ENCODE assay signal across 9 cellular contexts in the genomic region with DNA sequence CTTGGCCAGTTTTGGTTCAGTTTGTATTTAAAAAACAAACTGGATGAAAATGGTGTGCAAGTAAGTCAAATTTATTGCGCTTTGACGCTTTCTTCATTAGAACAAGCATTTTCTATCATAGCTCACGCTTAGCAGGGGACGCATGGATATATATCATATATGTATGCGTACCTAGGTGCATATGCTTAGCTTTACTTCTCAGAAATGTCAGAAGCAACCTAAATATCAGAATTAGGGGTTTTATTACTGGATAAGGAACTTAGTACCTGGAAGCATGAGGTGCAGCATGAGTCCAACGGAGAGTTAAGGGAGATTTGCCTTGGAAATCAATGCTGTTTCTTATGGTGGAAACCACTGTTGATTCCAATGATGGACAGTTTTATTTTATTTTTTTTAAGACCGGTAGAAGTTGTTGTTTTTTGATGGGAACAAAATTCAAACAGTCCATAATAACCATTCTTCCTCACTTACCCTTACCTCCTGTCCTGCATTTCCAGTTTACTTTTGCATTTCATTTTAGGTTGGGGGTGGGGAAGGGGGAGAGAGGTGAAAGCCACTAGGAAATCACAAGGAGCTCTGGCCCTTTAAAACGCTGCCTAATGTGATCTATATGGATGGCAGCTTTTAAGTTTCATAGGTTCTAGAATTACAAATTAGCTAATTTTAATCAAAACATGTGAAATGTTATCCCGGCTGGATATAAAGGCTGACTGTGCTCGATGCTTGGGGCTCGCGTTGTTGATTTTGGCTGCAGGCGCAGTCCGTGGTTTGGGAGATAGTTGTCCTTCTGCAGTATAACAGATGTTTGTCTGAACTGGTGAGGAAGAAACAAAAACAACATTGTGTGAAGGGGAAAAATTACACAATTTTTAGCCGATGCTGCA. TPM values are rescaled to one million over a fixed set of nuclear protein-coding genes. Genes with fewer than 3 reads are reported as not detected.
DNase-seq lines count a peak whose midpoint lies in the region; ATAC-seq, FAIRE-seq and TF ChIP-seq lines count a peak whose summit lies in the region.
"Had no signal": no experiment of that assay in that cellular context is flagged by ENCODE, and none has a peak within 500 bp of the region (broad histone marks: within the 10 kb centered on the region; RNA-seq: fewer than 3 reads in every experiment).

No MANE protein-coding gene starts in this region.

- no peak overlapping the region for H3K14ac ChIP-seq in H1 (ENCODE audit: insufficient read length)

- H3K9me3 ChIP-seq in MG63, result no peaks in the 10 kb centered on the region
- no peaks in the 10 kb centered on the region for H3K9me3 ChIP-seq in H1 (ENCODE audit: insufficient read depth in 2 of 2, low read depth in 1 of 2, low read length in 1 of 2)

- peaks cover 20 to 37% (median 25%) of the 10 kb centered on the region in 5 donors for H3K27me3 Mint-ChIP-seq in naive thymus-derived CD8-positive, alpha-beta T cell

- CTCF ChIA-PET in H1 (lab: Charles Lee; ENCODE audit: partially characterized antibody), result interaction anchor here (0.7 to 3.9 kb wide), 6 partner anchors 76 to 375 kb away, joined by 3 to 14 read pairs (median 4); no protein-coding TSS in a partner anchor

- H3K4ac ChIP-seq in H1 (replicated peaks; ENCODE audit: insufficient read length, low read depth, low read length), result no peak overlapping the region

- H3K23me2 ChIP-seq in H1 (ENCODE audit: low read depth, low read length), result peaks cover 26% of the 10 kb centered on the region

- no peak overlapping the region for H4K8ac ChIP-seq in H1 (ENCODE audit: extremely low read depth, insufficient read depth, low read length)

- peak overlapping the region; percentile 82 to 99 for H3K4me2 ChIP-seq in H1 (ENCODE audit: insufficient read depth in 1 of 2, low read depth in 2 of 2, low read length in 2 of 2)

- no peak for FAIRE-seq in H1 (lab: Jason Lieb, UNC)
- FAIRE-seq: keratinocyte had no signal

- H4K91ac ChIP-seq in H1 (replicated peaks; ENCODE audit: insufficient read length, low read length), result no peak overlapping the region

- TF ChIP-seq POLR2A in H1 (IDR thresholded peaks at IDR 0.05; ENCODE audit: control extremely low read depth in 1 of 2, low read depth in 2 of 2, low read length in 2 of 2), result no peak

- no peak overlapping the region for H2BK120ac ChIP-seq in H1 (replicated peaks; ENCODE audit: low read depth, low read length)

- no peak overlapping the region for H2BK12ac ChIP-seq in H1 (ENCODE audit: low read depth, low read length)

- no peak overlapping the region for H2AK5ac ChIP-seq in H1 (ENCODE audit: low read depth, low read length)

- peaks cover 0 to 14% (median 10%) of the 10 kb centered on the region in 4 experiments; a peak in 6 of 7 replicates for H3K4me1 ChIP-seq in H1 (replicated peaks in 1 of 4; ENCODE audit: control insufficient read depth in 3 of 4, insufficient read depth in 4 of 4, low read length in 3 of 4)

- H2BK20ac ChIP-seq in H1 (ENCODE audit: low read length), result no peak overlapping the region

- no peak overlapping the region for H2AFZ ChIP-seq in H1 (ENCODE audit: low read length)

- no peak for TF ChIP-seq RAD21 in H1 (IDR thresholded peaks at IDR 0.05 in 1 of 2, conservative IDR thresholded peaks at IDR 0.05 in 1 of 2; ENCODE audit: low read depth in 2 of 2, low read length in 2 of 2)

- peaks cover 13 to 32% (median 25%) of the 10 kb centered on the region in 4 donors for H3K4me1 Mint-ChIP-seq in naive thymus-derived CD8-positive, alpha-beta T cell

- H3K4me3 ChIP-seq in MG63, result no peak overlapping the region
- peak overlapping the region; percentile 63 to 91 (median 86); a peak in 7 of 8 replicates for H3K4me3 ChIP-seq in H1 (ENCODE audit: extremely low read depth in 1 of 4, insufficient read depth in 2 of 4, low read depth in 3 of 4, low read length in 4 of 4)

- no peak overlapping the region for H3K18ac ChIP-seq in H1 (ENCODE audit: extremely low read depth, low read length)

- no peak overlapping the region for H4K5ac ChIP-seq in H1 (ENCODE audit: insufficient read length, low read depth, low read length)

- H3K79me2 ChIP-seq in H1 (ENCODE audit: control insufficient read depth in 1 of 2, insufficient read depth in 2 of 2, low read length in 2 of 2), result no peaks in the 10 kb centered on the region

- DNase-seq in C1 segment of cervical spinal cord (lab: John Stamatoyannopoulos, UW) (peak in 8 of 14 donors; percentile 6 to 64 (median 30)), MG63 (peak; percentile 57), H1 (ENCODE audit: low read depth in 1 of 2, low spot score in 2 of 2) (no peak)
- no peak for DNase-seq in naive thymus-derived CD8-positive, alpha-beta T cell
- no peak for DNase-seq in stimulated activated CD4-positive, alpha-beta T cell treated with anti-CD3 and anti-CD28 coated beads, Interleukin-2, amount 100 ng/mL, for 24 hours
- no peak for DNase-seq in activated CD4-positive, alpha-beta T cell treated with anti-CD3 and anti-CD28 coated beads for 1 hour

- H3K27me3 ChIP-seq in MG63 (peaks cover 21% of the 10 kb centered on the region), H1 (replicated peaks in 1 of 4; ENCODE audit: control insufficient read depth in 3 of 4, extremely low read depth in 1 of 4, insufficient read depth in 3 of 4, low read length in 3 of 4) (peaks cover 6 to 38% (median 21%) of the 10 kb centered on the region in 4 experiments; a peak in 6 of 7 replicates)

- H3K36me3 ChIP-seq in MG63, result no peaks in the 10 kb centered on the region
- H3K36me3 ChIP-seq in H1 (ENCODE audit: control insufficient read depth in 2 of 4, insufficient read depth in 4 of 4, low read length in 3 of 4), result no peaks in the 10 kb centered on the region

- no peak for TF ChIP-seq CTCF in H1 (IDR thresholded peaks at IDR 0.05; ENCODE audit: control extremely low read depth in 1 of 3, insufficient read depth in 1 of 3, low read depth in 1 of 3, low read length in 3 of 3)

- no peaks in the 10 kb centered on the region; the same call in 1 of the 2 replicates for H3K79me1 ChIP-seq in H1 (ENCODE audit: low read depth, low read length)

- no peak overlapping the region for H2BK5ac ChIP-seq in H1 (ENCODE audit: low read depth, low read length)

- ATAC-seq in naive thymus-derived CD8-positive, alpha-beta T cell, result no peak
- ATAC-seq in GM21737 (IDR thresholded peaks at IDR 0.05; ENCODE audit: unreplicated experiment) (no peak), GM21423 (IDR thresholded peaks at IDR 0.05; ENCODE audit: unreplicated experiment) (no peak)

- no peak for TF ChIP-seq EP300 in H1 (IDR thresholded peaks at IDR 0.05; ENCODE audit: borderline replicate concordance in 1 of 2, low read depth in 2 of 2, low read length in 2 of 2)

- no peak overlapping the region for H2BK15ac ChIP-seq in H1 (ENCODE audit: low read length)

- H3K36me3 Mint-ChIP-seq in naive thymus-derived CD8-positive, alpha-beta T cell, result no peaks in the 10 kb centered on the region

- 41% methylated on average over 15 of the region's 15 CpGs; no CpG with 5 or more reads in 1 of the 2 experiments for WGBS in H1 (ENCODE audit: extremely low coverage in 1 of 2, insufficient coverage in 1 of 2, insufficient read length in 1 of 2, insufficient replicate concordance in 2 of 2, low coverage in 1 of 2, low lambda C conversion rate in 2 of 2, missing lambda C conversion rate in 1 of 2), 2 experiments

- peaks cover 0 to 1% (median 0%) of the 10 kb centered on the region in 9 donors for H3K9me3 Mint-ChIP-seq in naive thymus-derived CD8-positive, alpha-beta T cell

- H3K56ac ChIP-seq in H1 (replicated peaks; ENCODE audit: insufficient read length, low read depth, low read length), result no peak overlapping the region

- POLR2A ChIA-PET in H1 (lab: Charles Lee; ENCODE audit: partially characterized antibody), result interaction anchor here (1.2 to 5.4 kb wide), 2 partner anchors 32 to 160 kb away, joined by 3 to 26 read pairs; a partner anchor contains a TSS
- POLR2A ChIA-PET in naive thymus-derived CD8-positive, alpha-beta T cell (lab: Charles Lee), result interaction anchor here (1.6 to 4.1 kb wide), 2 partner anchors 32 to 128 kb away, joined by 4 to 28 read pairs; a partner anchor contains a TSS

- no peak overlapping the region for H3K27ac ChIP-seq in H1 (ENCODE audit: low read depth, low read length)

- peak overlapping the region; percentile 84 to 93 (median 88) for H3K4me3 Mint-ChIP-seq in naive thymus-derived CD8-positive, alpha-beta T cell

- no peak overlapping the region for H3K27ac Mint-ChIP-seq in naive thymus-derived CD8-positive, alpha-beta T cell

- peaks cover 0 to 2% of the 10 kb centered on the region in 2 experiments for H4K20me1 ChIP-seq in H1 (replicated peaks in 1 of 2; ENCODE audit: control insufficient read depth in 1 of 2, insufficient read depth in 2 of 2, low read length in 2 of 2)

- no peak overlapping the region for H3K9ac ChIP-seq in H1 (replicated peaks in 1 of 4; ENCODE audit: extremely low read depth in 1 of 4, low read depth in 3 of 4, low read length in 3 of 4)

- H3K23ac ChIP-seq in H1 (ENCODE audit: insufficient read length), result no peak overlapping the region

RNA-seq across cellular contexts. Expression of a gene that starts 2.1 kb away (rescaled TPM):
- 0.12 and 0.69 TPM in 2 replicates for total RNA-seq in MG63 (2014; rRNA removed; shearing (Covaris generic); ENCODE audit: low replicate concordance)
- 6.2 and 7.4 TPM in 2 replicates for total RNA-seq in H1 (2021; fragmentation: NEBNext Ultra II Directional; extraction: Animal tissue kit (Norgen Biotek cat#: 25700))
- polyA plus RNA-seq in H1 (2011; rRNA removed), result 0.45 and 0.55 TPM in 2 replicates
- polyA plus RNA-seq in H1 (2011; cell fraction: cytosol; rRNA removed), result 0.56 TPM
- 1.4 TPM for polyA plus RNA-seq in H1 (2011; cell fraction: nucleus; rRNA removed)
- polyA plus RNA-seq in H1 (2012, experiment 1 of 2), result 2.3 to 2.9 TPM (median 2.7 TPM) in 4 replicates
- polyA plus RNA-seq in H1 (2012, experiment 2 of 2), result 2.0 TPM
- polyA plus RNA-seq in H1 (2013, experiment 1 of 2), result 2.7 TPM
- polyA plus RNA-seq in H1 (2013, experiment 2 of 2), result 2.5 TPM
- polyA minus RNA-seq in H1 (2011; rRNA and poly(A)+ RNA removed), result 1.2 and 2.4 TPM in 2 replicates
- 4.0 TPM for polyA minus RNA-seq in H1 (2011; cell fraction: cytosol; rRNA and poly(A)+ RNA removed)
- 7.0 TPM for polyA minus RNA-seq in H1 (2011; cell fraction: nucleus; rRNA and poly(A)+ RNA removed)
- 1 to 10 TPM in 1 of 2 experiments, under 1 TPM in 1; 0.82 to 1.4 TPM for total RNA-seq in naive thymus-derived CD8-positive, alpha-beta T cell
- polyA plus RNA-seq in naive thymus-derived CD8-positive, alpha-beta T cell, result under 1 TPM; 0.05 to 0.39 (median 0.08) TPM
- polyA plus RNA-seq: keratinocyte had no signal

RNA-seq across cellular contexts. Expression of a gene that starts 32.7 kb away (rescaled TPM):
- total RNA-seq in MG63 (2014; rRNA removed; shearing (Covaris generic); ENCODE audit: low replicate concordance), result 13.9 and 24.3 TPM in 2 replicates
- total RNA-seq in H1 (2021; fragmentation: NEBNext Ultra II Directional; extraction: Animal tissue kit (Norgen Biotek cat#: 25700)), result 15.6 and 16.1 TPM in 2 replicates
- polyA plus RNA-seq in H1 (2011; rRNA removed), result 10.7 TPM in 2 replicates
- polyA plus RNA-seq in H1 (2011; cell fraction: cytosol; rRNA removed), result 10.7 TPM
- polyA plus RNA-seq in H1 (2011; cell fraction: nucleus; rRNA removed), result 16.1 TPM
- 10.0 to 13.8 TPM (median 10.7 TPM) in 4 replicates for polyA plus RNA-seq in H1 (2012, experiment 1 of 2)
- 4.5 TPM for polyA plus RNA-seq in H1 (2012, experiment 2 of 2)
- 8.5 TPM for polyA plus RNA-seq in H1 (2013, experiment 1 of 2)
- 8.2 TPM for polyA plus RNA-seq in H1 (2013, experiment 2 of 2)
- polyA minus RNA-seq in H1 (2011; rRNA and poly(A)+ RNA removed), result 22.7 and 24.0 TPM in 2 replicates
- 11.0 TPM for polyA minus RNA-seq in H1 (2011; cell fraction: cytosol; rRNA and poly(A)+ RNA removed)
- polyA minus RNA-seq in H1 (2011; cell fraction: nucleus; rRNA and poly(A)+ RNA removed), result 45.2 TPM
- total RNA-seq in naive thymus-derived CD8-positive, alpha-beta T cell, result 10 to 100 TPM; 14.0 to 16.6 TPM
- 10 to 100 TPM; 11.1 to 13.9 (median 12.3) TPM for polyA plus RNA-seq in naive thymus-derived CD8-positive, alpha-beta T cell

Comparison
In these comparisons a context has a peak if more than half of its experiments do, and no peak if none do; other contexts are left out.
1. DNase-seq: peak in C1 segment of cervical spinal cord (8 of 14) and MG63 (single experiment); none in H1 (0 of 2), naive thymus-derived CD8-positive, alpha-beta T cell (0 of 10), stimulated activated CD4-positive, alpha-beta T cell treated with anti-CD3 and anti-CD28 coated beads, Interleukin-2, amount 100 ng/mL, for 24 hours (0 of 2) and activated CD4-positive, alpha-beta T cell treated with anti-CD3 and anti-CD28 coated beads for 1 hour (single experiment).